Comparison of ENCODE assay signal across 16 cellular contexts in genomic region chr2:24779121-24779520, GRCh38. TPM values are rescaled to one million over a fixed set of nuclear protein-coding genes. Genes with fewer than 3 reads are reported as not detected.
A peak's percentile ranks its signal among the peaks of the same experiment; 100 is the strongest.
DNase-seq lines count a peak whose midpoint lies in the region; ATAC-seq and TF ChIP-seq lines count a peak whose summit lies in the region.
"Had no signal": no experiment of that assay in that cellular context is flagged by ENCODE, and none has a peak within 500 bp of the region (broad histone marks: within the 10 kb centered on the region; RNA-seq: fewer than 3 reads in every experiment).

No MANE protein-coding gene starts in this region.

- intact Hi-C loops in lower lobe of right lung (cut with DNase I): no loop called here
- intact Hi-C loops in upper lobe of right lung (cut with DNase I): no loop called here

- H3K9me2 ChIP-seq in hepatocyte (replicated peaks; ENCODE audit: insufficient read depth): no peaks in the 10 kb centered on the region

- H2AFZ ChIP-seq in hepatocyte (peak overlapping the region; percentile 41), osteoblast (ENCODE audit: low read length) (no peak overlapping the region)

- H3K9me3 ChIP-seq in hepatocyte (ENCODE audit: low read depth) (no peaks in the 10 kb centered on the region), lower lobe of right lung (no peaks in the 10 kb centered on the region), upper lobe of right lung (no peaks in the 10 kb centered on the region), osteoblast (ENCODE audit: low read depth, low read length) (no peaks in the 10 kb centered on the region)
- H3K9me3 ChIP-seq: BE2C had no signal

- ATAC-seq in lower lobe of right lung (peak; percentile 62 to 67), upper lobe of right lung (peak; percentile 76), HG02642 (IDR thresholded peaks at IDR 0.05; ENCODE audit: poor library complexity, unreplicated experiment) (no peak), HG02588 (IDR thresholded peaks at IDR 0.05; ENCODE audit: unreplicated experiment) (no peak)
- ATAC-seq: CD8-positive, alpha-beta T cell had no signal

- H3K4me3 ChIP-seq in hepatocyte (no peak overlapping the region), lower lobe of right lung (no peak overlapping the region), upper lobe of right lung (no peak overlapping the region), osteoblast (ENCODE audit: insufficient read depth, low read length) (no peak overlapping the region)

- H3K4me1 ChIP-seq in hepatocyte (ENCODE audit: insufficient read depth) (peaks cover 7% of the 10 kb centered on the region), lower lobe of right lung (peaks cover 13% of the 10 kb centered on the region), upper lobe of right lung (peaks cover 9% of the 10 kb centered on the region), osteoblast (ENCODE audit: insufficient read depth, low read length) (no peaks in the 10 kb centered on the region)
- H3K4me1 ChIP-seq: BE2C had no signal

- in situ Hi-C loops in KBM-7 (cut with MboI; ENCODE audit: low pct_unique_long_range_greater_than_20kb, low sequenced_read_pairs): no loop called here

- H3K36me3 ChIP-seq in hepatocyte (replicated peaks; ENCODE audit: insufficient read depth, low read depth) (no peaks in the 10 kb centered on the region), lower lobe of right lung (no peaks in the 10 kb centered on the region), upper lobe of right lung (no peaks in the 10 kb centered on the region), osteoblast (ENCODE audit: insufficient read depth, low read length) (no peaks in the 10 kb centered on the region)
- H3K36me3 ChIP-seq: BE2C had no signal

- no peaks in the 10 kb centered on the region for H4K20me1 ChIP-seq in hepatocyte (ENCODE audit: insufficient read depth, poor library complexity, severe bottlenecking)
- no peaks in the 10 kb centered on the region for H4K20me1 ChIP-seq in osteoblast (ENCODE audit: insufficient read depth, low read length)

- DNase-seq in KBM-7: peak; percentile 21
- peak; percentile 30 for DNase-seq in hepatocyte (ENCODE audit: low spot score)
- DNase-seq in lower lobe of right lung: no peak
- no peak for DNase-seq in upper lobe of right lung
- no peak for DNase-seq in osteoblast (ENCODE audit: insufficient read length, low spot score, missing footprints)
- DNase-seq: BE2C; CD8-positive, alpha-beta T cell; GF-D8; HFFc6; MV-4-11; NCI-H1417 treated with DMSO at 0.1 percent for 48 hours; NCI-H2029; NCI-H510A treated with DMSO at 0.1 percent for 48 hours; SIG-M5 had no signal

- 76% methylated on average over 2 of the region's 2 CpGs for WGBS in hepatocyte (ENCODE audit: low lambda C conversion rate, missing lambda C conversion rate)

- TF ChIP-seq CTCF in hepatocyte (IDR thresholded peaks at IDR 0.05; ENCODE audit: poor library complexity) (no peak), lower lobe of right lung (IDR thresholded peaks at IDR 0.05) (no peak), upper lobe of right lung (IDR thresholded peaks at IDR 0.05) (no peak), osteoblast (IDR thresholded peaks at IDR 0.05; ENCODE audit: extremely low read depth, low read depth, low read length) (no peak)

- H3K27ac ChIP-seq in hepatocyte (peak overlapping the region; percentile 87), lower lobe of right lung (peak overlapping the region; percentile 28), upper lobe of right lung (peak overlapping the region; percentile 0), osteoblast (ENCODE audit: low read depth, low read length) (no peak overlapping the region)

- H3K27me3 ChIP-seq in hepatocyte (no peaks in the 10 kb centered on the region), lower lobe of right lung (ENCODE audit: low read depth) (no peaks in the 10 kb centered on the region), upper lobe of right lung (no peaks in the 10 kb centered on the region), osteoblast (ENCODE audit: insufficient read depth, low read length) (no peaks in the 10 kb centered on the region)
- H3K27me3 ChIP-seq: BE2C had no signal

- no peak overlapping the region for H3K4me2 ChIP-seq in hepatocyte
- no peak overlapping the region for H3K4me2 ChIP-seq in osteoblast (ENCODE audit: insufficient read depth, low read length)

- H3K79me2 ChIP-seq in hepatocyte: no peaks in the 10 kb centered on the region
- H3K79me2 ChIP-seq in osteoblast (ENCODE audit: insufficient read depth, low read length): no peaks in the 10 kb centered on the region

RNA-seq across cellular contexts. Expression of gene PTRHD1, which starts 14.1 kb away (rescaled TPM):
- total RNA-seq in hepatocyte (40.5 and 47.8 TPM in 2 replicates), lower lobe of right lung (24.6 TPM), upper lobe of right lung (30.7 TPM), osteoblast (21.5 and 25.0 TPM in 2 replicates)
- polyA plus RNA-seq in hepatocyte: 61.1 and 63.6 TPM in 2 replicates

RNA-seq across cellular contexts. Expression of gene CENPO, which starts 14.1 kb away (rescaled TPM):
- 8.2 and 14.6 TPM in 2 replicates for total RNA-seq in hepatocyte
- polyA plus RNA-seq in hepatocyte: 5.1 and 9.7 TPM in 2 replicates
- 5.3 TPM for total RNA-seq in lower lobe of right lung
- total RNA-seq in upper lobe of right lung: 6.5 TPM
- 8.0 and 9.1 TPM in 2 replicates for total RNA-seq in osteoblast

Comparison
In these comparisons a context has a peak if more than half of its experiments do, and no peak if none do; other contexts are left out.
1. DNase-seq: peak in KBM-7 (single experiment) and hepatocyte (single experiment); none in lower lobe of right lung (single experiment), upper lobe of right lung (single experiment) and osteoblast (single experiment).
2. ATAC-seq: peak in lower lobe of right lung (2 of 2) and upper lobe of right lung (single experiment); none in HG02642 (single experiment) and HG02588 (single experiment).